8 cellular contexts compared by ENCODE assay signal in genomic region chr12:15590180-15590826, GRCh38.
DNase-seq lines count a peak whose midpoint lies in the region; ATAC-seq, FAIRE-seq and TF ChIP-seq lines count a peak whose summit lies in the region.

No MANE protein-coding gene starts in this region.

- H3K36me3 ChIP-seq in BLaER1 (no peaks in the 10 kb centered on the region), liver (ENCODE audit: control insufficient read depth in 4 of 4, insufficient read depth in 3 of 4, low read depth in 1 of 4, low read length in 3 of 4) (no peaks in the 10 kb centered on the region)

- peak; percentile 22 for DNase-seq in GM19239 (ENCODE audit: insufficient read length, low spot score)
- DNase-seq in NCI-H345 treated with DMSO at 0.1 percent for 48 hours (lab: John Stamatoyannopoulos, UW; ENCODE audit: unreplicated experiment), result peak; percentile 77
- peak; percentile 34 for DNase-seq in activated CD4-positive, CD25-positive, alpha-beta regulatory T cell treated with anti-CD3 and anti-CD28 coated beads, Interleukin-2, amount 50 U/mL, for 72 hours
- peak; percentile 30 to 68 for DNase-seq in dermis microvascular lymphatic vessel endothelial cell (ENCODE audit: low read depth in 2 of 2)
- peak; percentile 15 to 28 (median 20) for DNase-seq in stimulated activated CD4-positive, alpha-beta T cell treated with anti-CD3 and anti-CD28 coated beads, TNF-alpha, amount 100 ng/mL, for 24 hours (ENCODE audit: low read depth in 3 of 3)

- H3K9ac ChIP-seq in BLaER1, result no peak overlapping the region
- peak overlapping the region in 1 of 2 donors; percentile 56 for H3K9ac ChIP-seq in liver (ENCODE audit: low read depth in 1 of 2, low read length in 2 of 2)

- peak; percentile 91 for FAIRE-seq in GM19239 (lab: Jason Lieb, UNC)

- H3K4me2 ChIP-seq in BLaER1, result peak overlapping the region; percentile 32; the same call in 1 of the 2 replicates

- H3K4me3 ChIP-seq in BLaER1 (no peak overlapping the region), liver (ENCODE audit: low read depth in 1 of 3, low read length in 3 of 3) (peak overlapping the region in 2 of 3 donors; percentile 26 to 28)

- peak; percentile 97 for ATAC-seq in HG03354 (IDR thresholded peaks at IDR 0.05; ENCODE audit: poor library complexity, severe bottlenecking, unreplicated experiment)

- 15% methylated on average over 16 of the region's 16 CpGs for WGBS in liver

- no peaks in the 10 kb centered on the region for H3K9me3 ChIP-seq in BLaER1
- H3K9me3 ChIP-seq in liver (ENCODE audit: control insufficient read depth in 4 of 4, low read length in 3 of 4), result no peaks in the 10 kb centered on the region

- H3K27ac ChIP-seq in BLaER1 (no peak overlapping the region), liver (ENCODE audit: low read depth in 1 of 2, low read length in 2 of 2) (no peak overlapping the region)

- H3K27me3 ChIP-seq in BLaER1 (no peaks in the 10 kb centered on the region), liver (ENCODE audit: control insufficient read depth in 4 of 4, insufficient read depth in 4 of 4, low read length in 3 of 4) (no peaks in the 10 kb centered on the region)

- no peaks in the 10 kb centered on the region for H3K4me1 ChIP-seq in BLaER1
- H3K4me1 ChIP-seq in liver (ENCODE audit: control insufficient read depth in 4 of 4, insufficient read depth in 4 of 4, low read length in 3 of 4), result peaks cover 0 to 7% (median 1%) of the 10 kb centered on the region in 4 donors

- no peaks in the 10 kb centered on the region for H4K20me1 ChIP-seq in BLaER1

- peak; percentile 91 for TF ChIP-seq CTCF in liver (IDR thresholded peaks at IDR 0.05; ENCODE audit: low read depth, low read length, missing input control)

- TF ChIP-seq RAD21 in liver (IDR thresholded peaks at IDR 0.05), result peak; percentile 98 to 99

TF ChIP-seq in liver, 16 proteins besides CTCF, POLR2A, EP300 and RAD21:
- TF ChIP-seq YY1 (IDR thresholded peaks at IDR 0.05) (peak; percentile 97), TAF1 (conservative IDR thresholded peaks at IDR 0.05) (no peak), JUND (IDR thresholded peaks at IDR 0.05) (no peak), RXRA (IDR thresholded peaks at IDR 0.05) (peak in 1 of 2 donors; percentile 8)

Comparison
In these comparisons a context has a peak if more than half of its experiments do, and no peak if none do; other contexts are left out.
1. DNase-seq: peak in every context shown above with its lines; median percentile 77 in NCI-H345 treated with DMSO at 0.1 percent for 48 hours; 49 in dermis microvascular lymphatic vessel endothelial cell; 34 in activated CD4-positive, CD25-positive, alpha-beta regulatory T cell treated with anti-CD3 and anti-CD28 coated beads, Interleukin-2, amount 50 U/mL, for 72 hours; 22 in GM19239; 20 in stimulated activated CD4-positive, alpha-beta T cell treated with anti-CD3 and anti-CD28 coated beads, TNF-alpha, amount 100 ng/mL, for 24 hours.